ENCODE assay signal across 27 cellular contexts in the genomic region with DNA sequence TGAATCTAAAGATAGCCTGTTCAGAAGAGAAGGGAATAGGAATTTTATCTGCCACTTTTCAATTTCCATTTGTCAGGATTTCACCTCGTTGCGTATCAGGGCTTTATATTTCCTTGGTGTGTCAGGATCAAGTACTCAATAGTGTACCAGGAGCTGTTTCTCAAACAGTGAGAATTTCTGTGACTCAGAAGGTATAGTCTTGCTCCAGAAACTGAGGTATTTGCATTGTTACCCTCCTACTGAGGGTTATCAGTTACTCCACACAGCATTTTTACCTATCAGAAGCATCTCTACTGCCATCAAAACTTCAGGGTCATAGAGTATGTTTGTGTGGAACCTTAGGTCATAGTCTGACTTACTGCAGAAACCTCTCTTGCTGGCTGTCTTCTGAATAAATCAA.
"Had no signal": no experiment of that assay in that cellular context is flagged by ENCODE, and none has a peak within 500 bp of the region (broad histone marks: within the 10 kb centered on the region; RNA-seq: fewer than 3 reads in every experiment).

No MANE protein-coding gene starts in this region.

- ATAC-seq: naive thymus-derived CD8-positive, alpha-beta T cell; natural killer cell treated with Interleukin-12 subunit alpha and Interleukin-12 subunit beta and Interleukin-15 and Interleukin-18, amount 100 ng/mL, for 72 hours; pancreas; right cardiac atrium; right lobe of liver; stimulated activated memory B cell treated with anti-CD40 and anti-IgM and Interleukin-4, amounts not matched to agents 10 μg/mL and 1 μg/mL and 100 μg/mL, for 72 hours had no signal

- H3K27me3 Mint-ChIP-seq: natural killer cell treated with Interleukin-12 subunit alpha and Interleukin-12 subunit beta and Interleukin-15 and Interleukin-18, amount 100 ng/mL, for 72 hours; stimulated activated memory B cell treated with anti-CD40 and anti-IgM and Interleukin-4, amounts not matched to agents 10 μg/mL and 1 μg/mL and 100 μg/mL, for 72 hours had no signal

- DNase-seq: naive B cell; naive thymus-derived CD8-positive, alpha-beta T cell; nephron progenitor cell; nucleus accumbens; pancreas; right cardiac atrium; right lobe of liver; sigmoid colon; small intestine; stimulated activated CD4-positive, alpha-beta T cell treated with anti-CD3 and anti-CD28 coated beads, Interleukin-15, amount 100 ng/mL, for 24 hours; stimulated activated CD4-positive, alpha-beta T cell treated with anti-CD3 and anti-CD28 coated beads, Interleukin-2, amount 100 ng/mL, for 24 hours; stimulated activated CD4-positive, alpha-beta T cell treated with anti-CD3 and anti-CD28 coated beads, Interleukin-2, amount 100 ng/mL, for 48 hours; stimulated activated CD4-positive, alpha-beta T cell treated with anti-CD3 and anti-CD28 coated beads, Interleukin-4, amount 100 ng/mL, for 24 hours; stimulated activated naive CD4-positive, alpha-beta T cell; substantia nigra; testis; tibial artery; transverse colon; upper lobe of left lung had no signal

- H3K4me3 Mint-ChIP-seq: naive B cell; naive thymus-derived CD8-positive, alpha-beta T cell; natural killer cell treated with Interleukin-12 subunit alpha and Interleukin-12 subunit beta and Interleukin-15 and Interleukin-18, amount 100 ng/mL, for 72 hours; nephron progenitor cell; neural crest cell; stimulated activated memory B cell treated with anti-CD40 and anti-IgM and Interleukin-4, amounts not matched to agents 10 μg/mL and 1 μg/mL and 100 μg/mL, for 72 hours; stimulated activated naive CD8-positive, alpha-beta T cell treated with anti-CD3 and anti-CD28 coated beads, Interleukin-15, Interleukin-2, amounts not matched to agents 100 ng/mL and 50 ng/mL, for 24 hours had no signal

- H3K4me3 ChIP-seq: pancreas, prostate gland, right lobe of liver, sigmoid colon, suprapubic skin, testis, tibial artery, transverse colon, upper lobe of left lung, vagina had no signal

- H3K4me1 Mint-ChIP-seq: naive B cell; naive thymus-derived CD8-positive, alpha-beta T cell; nephron progenitor cell; stimulated activated memory B cell treated with anti-CD40 and anti-IgM and Interleukin-4, amounts not matched to agents 10 μg/mL and 1 μg/mL and 100 μg/mL, for 72 hours had no signal

- H3K36me3 ChIP-seq: neutrophil, pancreas, prostate gland, right lobe of liver, sigmoid colon, suprapubic skin, tibial artery, transverse colon, upper lobe of left lung, vagina had no signal

- H3K27ac ChIP-seq: neutrophil, pancreas, prostate gland, right lobe of liver, sigmoid colon, suprapubic skin, testis, tibial artery, transverse colon, upper lobe of left lung, vagina had no signal

- H3K27ac Mint-ChIP-seq: naive B cell; naive thymus-derived CD8-positive, alpha-beta T cell; natural killer cell treated with Interleukin-12 subunit alpha and Interleukin-12 subunit beta and Interleukin-15 and Interleukin-18, amount 100 ng/mL, for 72 hours; nephron progenitor cell; stimulated activated memory B cell treated with anti-CD40 and anti-IgM and Interleukin-4, amounts not matched to agents 10 μg/mL and 1 μg/mL and 100 μg/mL, for 72 hours; stimulated activated naive CD8-positive, alpha-beta T cell treated with anti-CD3 and anti-CD28 coated beads, Interleukin-15, Interleukin-2, amounts not matched to agents 100 ng/mL and 50 ng/mL, for 24 hours had no signal

- H3K4me1 ChIP-seq: pancreas, prostate gland, right lobe of liver, sigmoid colon, suprapubic skin, testis, tibial artery, transverse colon, upper lobe of left lung, vagina had no signal

- H3K9me3 Mint-ChIP-seq: naive B cell; naive thymus-derived CD8-positive, alpha-beta T cell; natural killer cell treated with Interleukin-12 subunit alpha and Interleukin-12 subunit beta and Interleukin-15 and Interleukin-18, amount 100 ng/mL, for 72 hours; nephron progenitor cell; stimulated activated memory B cell treated with anti-CD40 and anti-IgM and Interleukin-4, amounts not matched to agents 10 μg/mL and 1 μg/mL and 100 μg/mL, for 72 hours; stimulated activated naive CD8-positive, alpha-beta T cell treated with anti-CD3 and anti-CD28 coated beads, Interleukin-15, Interleukin-2, amounts not matched to agents 100 ng/mL and 50 ng/mL, for 24 hours had no signal

- H3K9me3 ChIP-seq: neutrophil, pancreas, prostate gland, right lobe of liver, sigmoid colon, suprapubic skin, testis, tibial artery, transverse colon, upper lobe of left lung, vagina had no signal

- H3K27me3 ChIP-seq: neutrophil, pancreas, right lobe of liver, suprapubic skin, testis, tibial artery, transverse colon, upper lobe of left lung, vagina had no signal
